In genomic region chr4:168212656-168213055, GRCh38 we compare ENCODE assay signal across 32 cellular contexts.
"Had no signal": no experiment of that assay in that cellular context is flagged by ENCODE, and none has a peak within 500 bp of the region (broad histone marks: within the 10 kb centered on the region; RNA-seq: fewer than 3 reads in every experiment).

No MANE protein-coding gene starts in this region.

- H3K4me3 ChIP-seq: coronary artery, dorsolateral prefrontal cortex had no signal

- H3K27ac Mint-ChIP-seq: activated B cell treated with CpG ODN at 0.5 μM for 24 hours; activated CD8-positive, alpha-beta T cell treated with anti-CD3 and anti-CD28 coated beads for 36 hours; activated naive CD8-positive, alpha-beta T cell; activated T-helper 17 cell treated with anti-CD3 and anti-CD28 coated beads, Interleukin-2, amount 50 U/mL, for 72 hours; dendritic cell treated with granulocyte-macrophage colony-stimulating factor and Interleukin-4, amounts not matched to agents 40 ng/mL and 50 ng/mL, for 4 days; endodermal cell had no signal

- H3K27me3 ChIP-seq: brain microvascular endothelial cell, dorsolateral prefrontal cortex had no signal

- H3K4me1 Mint-ChIP-seq: activated B cell treated with CpG ODN at 0.5 μM for 24 hours; activated T-helper 17 cell treated with anti-CD3 and anti-CD28 coated beads, Interleukin-2, amount 50 U/mL, for 72 hours; central memory CD8-positive, alpha-beta T cell; endodermal cell had no signal

- H3K9me3 Mint-ChIP-seq: activated T-helper 17 cell treated with anti-CD3 and anti-CD28 coated beads, Interleukin-2, amount 50 U/mL, for 72 hours; central memory CD8-positive, alpha-beta T cell had no signal

- ATAC-seq: activated CD4-positive, CD25-positive, alpha-beta regulatory T cell treated with anti-CD3 and anti-CD28 coated beads, Interleukin-2, amount 50 U/mL, for 24 hours; activated CD8-positive, alpha-beta T cell treated with anti-CD3 and anti-CD28 coated beads for 36 hours; activated T-cell treated with anti-CD3 and anti-CD28 coated beads, Interleukin-2, amount 50 U/mL, for 4 hours; activated T-helper 17 cell treated with anti-CD3 and anti-CD28 coated beads, Interleukin-2, amount 50 U/mL, for 72 hours; esophagus mucosa had no signal

- DNase-seq: activated B cell treated with CpG ODN at 0.5 μM for 24 hours; activated CD4-positive, alpha-beta T cell treated with anti-CD3 and anti-CD28 coated beads for 48 hours; activated CD4-positive, alpha-beta T cell treated with anti-CD3 and anti-CD28 coated beads, Interleukin-2, amount 50 U/mL, for 1 hour; activated CD4-positive, alpha-beta T cell treated with anti-CD3 and anti-CD28 coated beads, Interleukin-2, amount 50 U/mL, for 48 hours; activated CD8-positive, alpha-beta memory T cell treated with anti-CD3 and anti-CD28 coated beads for 24 hours; activated CD8-positive, alpha-beta T cell treated with anti-CD3 and anti-CD28 coated beads for 36 hours; activated effector memory CD4-positive, alpha-beta T cell treated with Interleukin-2 at 50 U/mL for 16 hours; activated gamma-delta T cell treated with Interleukin-2 at 50 U/mL for 16 hours; activated naive CD4-positive, alpha-beta T cell treated with anti-CD3 and anti-CD28 coated beads, Interleukin-2, amount 50 U/mL, for 16 hours; activated naive CD4-positive, alpha-beta T cell treated with Interleukin-2 at 50 U/mL for 16 hours; activated T-cell treated with anti-CD3 and anti-CD28 coated beads, Interleukin-2, amount 50 U/mL, for 4 hours; amniotic stem cell; anterior cingulate cortex; brain microvascular endothelial cell; dorsolateral prefrontal cortex; effector memory CD4-positive, alpha-beta T cell; endodermal cell; foreskin fibroblast; head of caudate nucleus; hypothalamus; T1000; WERI-Rb-1 had no signal

- H3K27me3 Mint-ChIP-seq: activated B cell treated with CpG ODN at 0.5 μM for 24 hours; activated CD8-positive, alpha-beta T cell treated with anti-CD3 and anti-CD28 coated beads for 36 hours; activated naive CD8-positive, alpha-beta T cell; activated T-helper 17 cell treated with anti-CD3 and anti-CD28 coated beads, Interleukin-2, amount 50 U/mL, for 72 hours; central memory CD8-positive, alpha-beta T cell; dendritic cell treated with granulocyte-macrophage colony-stimulating factor and Interleukin-4, amounts not matched to agents 40 ng/mL and 50 ng/mL, for 4 days had no signal

- H3K4me3 Mint-ChIP-seq: activated B cell treated with CpG ODN at 0.5 μM for 24 hours; activated CD8-positive, alpha-beta T cell treated with anti-CD3 and anti-CD28 coated beads for 36 hours; activated naive CD8-positive, alpha-beta T cell; activated T-cell treated with anti-CD3 and anti-CD28 coated beads, Interleukin-2, amount 50 U/mL, for 4 hours; activated T-helper 17 cell treated with anti-CD3 and anti-CD28 coated beads, Interleukin-2, amount 50 U/mL, for 72 hours; central memory CD8-positive, alpha-beta T cell; dendritic cell treated with granulocyte-macrophage colony-stimulating factor and Interleukin-4, amounts not matched to agents 40 ng/mL and 50 ng/mL, for 4 days; endodermal cell had no signal

- H3K27ac ChIP-seq: brain microvascular endothelial cell, coronary artery, dorsolateral prefrontal cortex, WERI-Rb-1 had no signal

- H3K36me3 ChIP-seq: brain microvascular endothelial cell, WERI-Rb-1 had no signal

- FAIRE-seq: astrocyte, bronchial epithelial cell, frontal cortex had no signal
